Comparison of ENCODE assay signal across 10 cellular contexts in the genomic region with DNA sequence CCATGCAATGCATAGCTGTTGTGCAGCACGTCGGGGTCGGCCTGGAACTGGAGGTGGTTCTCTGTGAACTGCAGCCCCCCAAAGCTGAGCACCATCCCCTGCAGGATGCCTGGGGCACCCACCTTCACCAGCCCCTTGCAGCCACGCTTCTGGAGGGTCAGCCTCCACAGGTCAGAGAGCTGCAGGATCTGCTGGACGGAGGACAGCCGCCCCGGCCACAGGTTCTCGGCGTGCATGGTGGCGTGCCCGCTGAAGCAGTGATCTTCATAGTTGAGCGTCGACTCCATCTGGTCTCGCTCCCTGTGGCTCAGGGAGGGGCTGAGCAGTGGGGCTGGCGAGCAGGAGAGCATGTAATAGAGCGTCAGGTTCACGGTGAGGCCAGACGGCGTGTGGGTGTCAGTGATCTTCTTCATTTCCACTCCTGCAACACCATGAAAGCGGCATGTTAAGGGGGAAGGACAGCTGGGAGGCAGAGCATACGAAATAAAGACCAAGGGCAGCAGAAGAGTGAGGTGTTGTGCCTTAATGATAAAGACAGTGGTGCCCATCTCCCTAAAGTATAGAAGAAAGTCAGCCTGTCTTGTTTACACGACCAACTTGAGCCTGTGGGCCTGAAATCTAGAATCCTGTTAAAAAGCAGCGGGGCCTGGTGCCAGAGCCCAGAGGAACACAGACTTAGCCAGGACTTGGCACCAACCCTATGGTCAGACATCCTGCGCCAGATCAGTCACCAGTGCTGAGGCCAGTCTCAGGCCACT. TPM values are rescaled to one million over a fixed set of nuclear protein-coding genes. Genes with fewer than 3 reads are reported as not detected.
DNase-seq lines count a peak whose midpoint lies in the region; ATAC-seq and TF ChIP-seq lines count a peak whose summit lies in the region.
"Had no signal": no experiment of that assay in that cellular context is flagged by ENCODE, and none has a peak within 500 bp of the region (broad histone marks: within the 10 kb centered on the region; RNA-seq: fewer than 3 reads in every experiment).

No MANE protein-coding gene starts in this region.

- H3K27me3 Mint-ChIP-seq in T-helper 2 cell treated with Interferon-gamma antibody and Interleukin-4, amounts not matched to agents 5 μg/mL and 100 μg/mL, for 36 hours (ENCODE audit: low read depth), result no peaks in the 10 kb centered on the region
- no peaks in the 10 kb centered on the region for H3K27me3 Mint-ChIP-seq in chondrocyte (ENCODE audit: low read depth)
- no peaks in the 10 kb centered on the region for H3K27me3 Mint-ChIP-seq in osteocyte (ENCODE audit: unreplicated experiment)

- H3K36me3 Mint-ChIP-seq in T-helper 2 cell treated with Interferon-gamma antibody and Interleukin-4, amounts not matched to agents 5 μg/mL and 100 μg/mL, for 36 hours (ENCODE audit: low read depth), result peaks cover 36% of the 10 kb centered on the region
- H3K36me3 Mint-ChIP-seq in chondrocyte (ENCODE audit: low read depth) (peaks cover 11% of the 10 kb centered on the region), osteocyte (ENCODE audit: unreplicated experiment) (peaks cover 12% of the 10 kb centered on the region)

- H3K27ac Mint-ChIP-seq in T-helper 2 cell treated with Interferon-gamma antibody and Interleukin-4, amounts not matched to agents 5 μg/mL and 100 μg/mL, for 36 hours, result no peak overlapping the region
- H3K27ac Mint-ChIP-seq in chondrocyte (ENCODE audit: unreplicated experiment) (no peak overlapping the region), osteocyte (ENCODE audit: unreplicated experiment) (no peak overlapping the region)

- H3K4me1 Mint-ChIP-seq in T-helper 2 cell treated with Interferon-gamma antibody and Interleukin-4, amounts not matched to agents 5 μg/mL and 100 μg/mL, for 36 hours (ENCODE audit: low read depth), result peaks cover 27% of the 10 kb centered on the region
- H3K4me1 Mint-ChIP-seq in chondrocyte (ENCODE audit: low read depth) (peaks cover 60% of the 10 kb centered on the region), osteocyte (ENCODE audit: unreplicated experiment) (peaks cover 27% of the 10 kb centered on the region)

- no peaks in the 10 kb centered on the region for H3K9me3 Mint-ChIP-seq in T-helper 2 cell treated with Interferon-gamma antibody and Interleukin-4, amounts not matched to agents 5 μg/mL and 100 μg/mL, for 36 hours
- H3K9me3 Mint-ChIP-seq in chondrocyte (ENCODE audit: low read depth) (no peaks in the 10 kb centered on the region), osteocyte (ENCODE audit: unreplicated experiment) (no peaks in the 10 kb centered on the region)

- ATAC-seq in HG02798 (IDR thresholded peaks at IDR 0.05; ENCODE audit: poor library complexity, unreplicated experiment), result no peak
- no peak for ATAC-seq in GM21529 (IDR thresholded peaks at IDR 0.05; ENCODE audit: unreplicated experiment)
- ATAC-seq: A549 had no signal

- no peak for DNase-seq in T-helper 2 cell treated with Interferon-gamma antibody and Interleukin-4, amounts not matched to agents 5 μg/mL and 100 μg/mL, for 36 hours (ENCODE audit: low spot score)
- DNase-seq in T-helper 2 cell, result no peak
- DNase-seq in NCI-H524 treated with DMSO at 0.1 percent for 48 hours (lab: John Stamatoyannopoulos, UW), result peak; percentile 87
- no peak for DNase-seq in chondrocyte (ENCODE audit: low spot score)
- no peak for DNase-seq in osteocyte (ENCODE audit: extremely low spot score, unreplicated experiment)
- no peak for DNase-seq in DMS53 treated with DMSO at 0.1 percent for 48 hours (lab: John Stamatoyannopoulos, UW; ENCODE audit: unreplicated experiment)
- DNase-seq: retina had no signal

- H3K4me3 Mint-ChIP-seq in T-helper 2 cell treated with Interferon-gamma antibody and Interleukin-4, amounts not matched to agents 5 μg/mL and 100 μg/mL, for 36 hours, result peak overlapping the region; percentile 87
- H3K4me3 Mint-ChIP-seq in chondrocyte (ENCODE audit: unreplicated experiment) (peak overlapping the region; percentile 44), osteocyte (ENCODE audit: unreplicated experiment) (peak overlapping the region; percentile 75)

- no peak for TF ChIP-seq CTCF in chondrocyte (IDR thresholded peaks at IDR 0.05)
- TF ChIP-seq CTCF in osteocyte (IDR thresholded peaks at IDR 0.05), result no peak

RNA-seq across cellular contexts. Expression of a gene that starts 3.0 kb away (rescaled TPM):
- total RNA-seq in chondrocyte, result 46.3 to 51.4 TPM (median 47.6 TPM) in 3 replicates
- total RNA-seq in osteocyte, result 45.1 and 46.9 TPM in 2 replicates

RNA-seq across cellular contexts. Expression of a gene that starts 11.3 kb away (rescaled TPM):
- total RNA-seq in chondrocyte (344 to 509 TPM (median 477 TPM) in 3 replicates), osteocyte (204 and 217 TPM in 2 replicates)

RNA-seq across cellular contexts. Expression of a gene that starts 57.0 kb away (rescaled TPM):
- total RNA-seq in chondrocyte (53.1 to 68.8 TPM (median 56.6 TPM) in 3 replicates), osteocyte (64.6 and 69.2 TPM in 2 replicates)
